ENCODE assay signal across 8 cellular contexts in genomic region chr3:161508852-161509477, GRCh38. TPM values are rescaled to one million over a fixed set of nuclear protein-coding genes. Genes with fewer than 3 reads are reported as not detected.
DNase-seq lines count a peak whose midpoint lies in the region; ATAC-seq, FAIRE-seq and TF ChIP-seq lines count a peak whose summit lies in the region.

No MANE protein-coding gene starts in this region.

- H3K4me1 ChIP-seq in tibial nerve, result no peaks in the 10 kb centered on the region

- no peaks in the 10 kb centered on the region for H3K27me3 Mint-ChIP-seq in neural crest cell (ENCODE audit: low read depth)

- no peak for TF ChIP-seq EP300 in tibial nerve (IDR thresholded peaks at IDR 0.05)

- no peaks in the 10 kb centered on the region for H3K9me3 Mint-ChIP-seq in neural crest cell

- H3K36me3 Mint-ChIP-seq in neural crest cell (ENCODE audit: low read depth), result no peaks in the 10 kb centered on the region

- H3K9me3 ChIP-seq in tibial nerve, result no peaks in the 10 kb centered on the region

- ATAC-seq in GM19328 (IDR thresholded peaks at IDR 0.05; ENCODE audit: unreplicated experiment) (peak; percentile 74), HG03354 (IDR thresholded peaks at IDR 0.05; ENCODE audit: poor library complexity, severe bottlenecking, unreplicated experiment) (peak; percentile 85)

- H3K4me1 Mint-ChIP-seq in neural crest cell, result no peaks in the 10 kb centered on the region

- TF ChIP-seq CTCF in AG10803 (conservative IDR thresholded peaks at IDR 0.05; ENCODE audit: low read length) (peak; percentile 40), RWPE1 (conservative IDR thresholded peaks at IDR 0.05; ENCODE audit: low read depth) (peak; percentile 21; the same call in 1 of the 2 replicates), neural crest cell (conservative IDR thresholded peaks at IDR 0.05) (peak; percentile 71), tibial nerve (IDR thresholded peaks at IDR 0.05) (no peak)

- H3K27me3 ChIP-seq in tibial nerve, result no peaks in the 10 kb centered on the region

- no peaks in the 10 kb centered on the region for H3K36me3 ChIP-seq in tibial nerve

- H3K4me3 Mint-ChIP-seq in neural crest cell, result no peak overlapping the region

- no peak overlapping the region for H3K27ac Mint-ChIP-seq in neural crest cell (ENCODE audit: unreplicated experiment)

- H3K27ac ChIP-seq in RWPE1, result no peak overlapping the region
- no peak overlapping the region for H3K27ac ChIP-seq in tibial nerve

- CTCF ChIA-PET in RWPE1 (lab: Yijun Ruan, JAX), result interaction anchor here (0.6 to 0.7 kb wide), 2 partner anchors 42 to 68 kb away, joined by 3 read pairs; no protein-coding TSS in a partner anchor

- no peak for DNase-seq in AG10803 (ENCODE audit: low read depth)
- peak; percentile 27 for DNase-seq in RWPE1 (ENCODE audit: low spot score)
- DNase-seq in neural crest cell (ENCODE audit: low read depth, low spot score), result no peak
- DNase-seq in tibial nerve (ENCODE audit: low spot score in 2 of 2), result no peak
- no peak for DNase-seq in GM12892 (ENCODE audit: insufficient read length)
- no peak for DNase-seq in islet precursor cell

- WGBS in tibial nerve, 2 donors, result 53 to 57% methylated on average over 2 of the region's 2 CpGs

- no peak for TF ChIP-seq POLR2A in tibial nerve (IDR thresholded peaks at IDR 0.05)
- no peak for TF ChIP-seq POLR2A in GM12892 (IDR thresholded peaks at IDR 0.05; ENCODE audit: low read depth, low read length)

- POLR2A ChIA-PET in RWPE1 (lab: Yijun Ruan, JAX; ENCODE audit: low non-redundant PET), result no interaction called here

- FAIRE-seq in GM12892 (lab: Jason Lieb, UNC), result no peak

- H3K4me3 ChIP-seq in AG10803 (ENCODE audit: low read length), result no peak overlapping the region
- no peak overlapping the region for H3K4me3 ChIP-seq in tibial nerve

RNA-seq across cellular contexts. Expression of gene OTOL1, which starts 12.4 kb away (rescaled TPM):
- 0.16 TPM in 1 of 2 replicates, not detected in the other for total RNA-seq in neural crest cell
- total RNA-seq in tibial nerve, result not detected
- polyA plus RNA-seq in GM12892 (2012; ENCODE audit: missing spikeins), result not detected

Comparison
In these comparisons a context has a peak if more than half of its experiments do, and no peak if none do; other contexts are left out.
1. CTCF ChIP-seq: peak in AG10803 (single experiment), RWPE1 (single experiment) and neural crest cell (single experiment); none in tibial nerve (0 of 5).